Comparison of ENCODE assay signal across 12 cellular contexts in the genomic region with DNA sequence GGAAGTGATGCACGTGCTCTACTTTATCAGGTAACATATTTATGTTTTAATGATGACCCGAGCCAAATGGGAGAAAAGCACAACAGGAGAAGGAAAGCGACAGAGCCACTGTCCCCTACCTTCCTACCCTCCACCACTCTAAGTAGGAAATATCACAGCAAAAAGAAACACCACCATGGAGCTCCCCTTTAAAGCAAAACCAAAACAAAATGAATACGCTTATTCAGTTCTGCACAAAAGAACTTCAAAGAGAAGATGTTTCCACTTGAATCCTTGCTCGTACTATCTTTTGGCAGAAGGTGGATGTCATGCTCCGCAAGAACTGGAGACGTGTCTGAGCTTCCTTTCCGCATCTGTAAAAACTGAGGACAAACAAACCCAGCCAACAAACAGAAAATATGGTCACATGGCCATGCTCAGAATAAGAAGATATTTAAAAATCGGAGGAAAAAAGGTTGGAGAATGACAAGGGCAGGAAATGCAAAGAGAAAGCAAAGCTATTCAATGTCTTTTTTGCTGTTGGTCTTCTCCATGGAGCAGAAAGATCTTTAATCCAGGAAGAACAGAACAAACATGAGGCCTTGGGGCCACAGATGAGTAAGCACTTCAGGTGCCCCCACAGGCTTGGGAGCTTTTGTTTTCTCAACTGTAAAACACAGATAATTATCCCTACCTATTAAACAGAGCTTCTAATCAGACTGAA. TPM values are rescaled to one million over a fixed set of nuclear protein-coding genes. Genes with fewer than 3 reads are reported as not detected.
DNase-seq lines count a peak whose midpoint lies in the region; ATAC-seq and TF ChIP-seq lines count a peak whose summit lies in the region.
"Had no signal": no experiment of that assay in that cellular context is flagged by ENCODE, and none has a peak within 500 bp of the region (broad histone marks: within the 10 kb centered on the region; RNA-seq: fewer than 3 reads in every experiment).

No MANE protein-coding gene starts in this region.

- H4K20me1 ChIP-seq in OCI-LY7 (ENCODE audit: insufficient read depth, low read length), result no peaks in the 10 kb centered on the region

- ATAC-seq in GM21576 (IDR thresholded peaks at IDR 0.05; ENCODE audit: unreplicated experiment), result no peak

- CTCF ChIA-PET in OCI-LY7 (lab: Charles Lee; ENCODE audit: unreplicated experiment), result no interaction called here

- H3K4me2 ChIP-seq in OCI-LY7 (ENCODE audit: low read length), result no peak overlapping the region

- H3K36me3 ChIP-seq in endocrine pancreas (ENCODE audit: control insufficient read depth, insufficient read depth, low read length), result no peaks in the 10 kb centered on the region
- H3K36me3 ChIP-seq in OCI-LY7 (ENCODE audit: insufficient read depth, low read length), result no peaks in the 10 kb centered on the region
- H3K36me3 ChIP-seq: neutrophil had no signal

- in situ Hi-C loops in G401 (cut with HindIII; ENCODE audit: low sequenced_read_pairs), result no loop called here

- H3K4me3 ChIP-seq in endocrine pancreas (ENCODE audit: control insufficient read depth, insufficient read depth, low read length) (peak overlapping the region; percentile 85), OCI-LY7 (ENCODE audit: low read depth, low read length, poor library complexity, severe bottlenecking) (no peak overlapping the region)
- H3K4me3 ChIP-seq: lower lobe of right lung, SK-N-MC had no signal

- intact Hi-C loops in OCI-LY7 (cut with micrococcal nuclease; ENCODE audit: unreplicated experiment), result no loop called here

- BruUV-seq in OCI-LY7 (replicated peaks; lab: Mats Ljungman, UMichigan), result no TSS peak

- H3K79me2 ChIP-seq in OCI-LY7 (ENCODE audit: insufficient read depth, low read depth, low read length), result no peaks in the 10 kb centered on the region

- TF ChIP-seq CTCF in OCI-LY7 (conservative IDR thresholded peaks at IDR 0.05; ENCODE audit: low read length), result no peak

- no peaks in the 10 kb centered on the region for H3K9me2 ChIP-seq in OCI-LY7 (ENCODE audit: insufficient read depth, low read length)

- no peaks in the 10 kb centered on the region for H3K27me3 ChIP-seq in endocrine pancreas (ENCODE audit: control insufficient read depth, insufficient read depth, low read length)
- H3K27me3 ChIP-seq: neutrophil had no signal

- POLR2A ChIA-PET in OCI-LY7 (lab: Charles Lee), result interaction anchor here (0.5 to 1.0 kb wide), 3 partner anchors 14 to 126 kb away, joined by 3 read pairs; no protein-coding TSS in a partner anchor

- DNase-seq in NCI-H187 treated with DMSO at 0.1 percent for 48 hours (lab: John Stamatoyannopoulos, UW), result peak; percentile 4
- DNase-seq in NCI-H187 (lab: John Stamatoyannopoulos, UW), result no peak
- DNase-seq in DMS53 (lab: John Stamatoyannopoulos, UW), result peak; percentile 89
- DNase-seq in NCI-H1105 treated with DMSO at 0.1 percent for 48 hours (lab: John Stamatoyannopoulos, UW), result peak; percentile 57
- no peak for DNase-seq in OCI-LY7 (ENCODE audit: low spot score)
- no peak for DNase-seq in G401 (ENCODE audit: low spot score)
- DNase-seq: HCEC 1CT, lower lobe of right lung had no signal

- H3K9ac ChIP-seq in endocrine pancreas (ENCODE audit: control insufficient read depth, insufficient read depth, low read length), result no peak overlapping the region

- H3K4me1 ChIP-seq in endocrine pancreas (ENCODE audit: control insufficient read depth, insufficient read depth, low read length) (no peaks in the 10 kb centered on the region), OCI-LY7 (ENCODE audit: insufficient read depth, low read length, poor library complexity, severe bottlenecking) (no peaks in the 10 kb centered on the region)

- H2AFZ ChIP-seq in OCI-LY7 (ENCODE audit: low read length), result no peak overlapping the region

- H3K27ac ChIP-seq in OCI-LY7 (ENCODE audit: low read depth, low read length, poor library complexity, severe bottlenecking), result no peak overlapping the region
- H3K27ac ChIP-seq: lower lobe of right lung, neutrophil, SK-N-MC had no signal

- H3K9me3 ChIP-seq in endocrine pancreas (ENCODE audit: control insufficient read depth, low read length) (no peaks in the 10 kb centered on the region), OCI-LY7 (ENCODE audit: low read length) (no peaks in the 10 kb centered on the region)
- H3K9me3 ChIP-seq: lower lobe of right lung, neutrophil had no signal

RNA-seq across cellular contexts. Expression of a gene that starts 19.5 kb away (rescaled TPM):
- 12.8 and 14.6 TPM in 2 replicates for total RNA-seq in OCI-LY7 (2014; rRNA removed; shearing (Covaris generic))
- 7.9 and 13.5 TPM in 2 replicates for total RNA-seq in OCI-LY7 (2022)
- 0.47 and 0.80 TPM in 2 replicates for total RNA-seq in G401 (2014; rRNA removed; shearing (Covaris generic))

Comparison
In these comparisons a context has a peak if more than half of its experiments do, and no peak if none do; other contexts are left out.
1. DNase-seq: peak in NCI-H187 treated with DMSO at 0.1 percent for 48 hours (single experiment), DMS53 (single experiment) and NCI-H1105 treated with DMSO at 0.1 percent for 48 hours (single experiment); none in NCI-H187 (0 of 2), OCI-LY7 (single experiment) and G401 (single experiment).